Comparison of ENCODE assay signal across 7 cellular contexts in genomic region chr12:20641127-20641526, GRCh38. TPM values are rescaled to one million over a fixed set of nuclear protein-coding genes. Genes with fewer than 3 reads are reported as not detected.
"Had no signal": no experiment of that assay in that cellular context is flagged by ENCODE, and none has a peak within 500 bp of the region (broad histone marks: within the 10 kb centered on the region; RNA-seq: fewer than 3 reads in every experiment).

No MANE protein-coding gene starts in this region.

- DNase-seq: H9, HCEC 1CT had no signal

- ATAC-seq: GM23338, HepG2 had no signal

- H3K27ac ChIP-seq: HL-60 had no signal

- H3K4me3 ChIP-seq: GM23338 had no signal

RNA-seq across cellular contexts. Expression of gene SLCO1C1, which starts 54.0 kb away (rescaled TPM):
- total RNA-seq: H9, HepG2, HT1080 had no signal
- polyA plus RNA-seq: HepG2, IgD-negative memory B cell had no signal
